ENCODE assay signal across 30 cellular contexts in genomic region chrX:16464369-16464768, GRCh38.
DNase-seq lines count a peak whose midpoint lies in the region; ATAC-seq, FAIRE-seq and TF ChIP-seq lines count a peak whose summit lies in the region.
"Had no signal": no experiment of that assay in that cellular context is flagged by ENCODE, and none has a peak within 500 bp of the region (broad histone marks: within the 10 kb centered on the region; RNA-seq: fewer than 3 reads in every experiment).

No MANE protein-coding gene starts in this region.

- H3K9me3 Mint-ChIP-seq in activated T-helper 1 cell treated with anti-CD3 and anti-CD28 coated beads, Interleukin-12 subunit alpha, Interleukin-12 subunit beta, Interleukin-2, Interleukin-4 antibody, amounts not matched to agents 30 ng/mL and 10 ng/mL and 1 ng/mL, durations not matched to agents 14 hours and 24 hours and 36 hours, result no peaks in the 10 kb centered on the region
- H3K9me3 Mint-ChIP-seq: CD8-positive, alpha-beta T cell had no signal

- H3K27ac ChIP-seq in lower lobe of right lung, result no peak overlapping the region
- H3K27ac ChIP-seq: 22Rv1, C4-2B, SJCRH30 had no signal

- H3K9me3 ChIP-seq in lower lobe of right lung, result no peaks in the 10 kb centered on the region
- H3K9me3 ChIP-seq: Caco-2, SJCRH30 had no signal

- no peak overlapping the region for H3K27ac Mint-ChIP-seq in activated T-helper 1 cell treated with anti-CD3 and anti-CD28 coated beads, Interleukin-12 subunit alpha, Interleukin-12 subunit beta, Interleukin-2, Interleukin-4 antibody, amounts not matched to agents 30 ng/mL and 10 ng/mL and 1 ng/mL, durations not matched to agents 14 hours and 24 hours and 36 hours
- H3K27ac Mint-ChIP-seq: B cell; CD8-positive, alpha-beta T cell had no signal

- intact Hi-C loops in activated T-helper 1 cell treated with anti-CD3 and anti-CD28 coated beads, Interleukin-12 subunit alpha, Interleukin-12 subunit beta, Interleukin-2, Interleukin-4 antibody, amounts not matched to agents 30 ng/mL and 10 ng/mL and 1 ng/mL, durations not matched to agents 14 hours and 24 hours and 36 hours (cut with micrococcal nuclease), result no loop called here
- intact Hi-C loops in lower lobe of right lung (cut with DNase I), result no loop called here

- TF ChIP-seq CTCF in lower lobe of right lung (IDR thresholded peaks at IDR 0.05), result no peak

- H3K27me3 Mint-ChIP-seq in activated T-helper 1 cell treated with anti-CD3 and anti-CD28 coated beads, Interleukin-12 subunit alpha, Interleukin-12 subunit beta, Interleukin-2, Interleukin-4 antibody, amounts not matched to agents 30 ng/mL and 10 ng/mL and 1 ng/mL, durations not matched to agents 14 hours and 24 hours and 36 hours (ENCODE audit: insufficient read depth), result no peaks in the 10 kb centered on the region

- H3K4me3 Mint-ChIP-seq in activated T-helper 1 cell treated with anti-CD3 and anti-CD28 coated beads, Interleukin-12 subunit alpha, Interleukin-12 subunit beta, Interleukin-2, Interleukin-4 antibody, amounts not matched to agents 30 ng/mL and 10 ng/mL and 1 ng/mL, durations not matched to agents 14 hours and 24 hours and 36 hours, result no peak overlapping the region
- H3K4me3 Mint-ChIP-seq: B cell; CD8-positive, alpha-beta T cell had no signal

- no peaks in the 10 kb centered on the region for H3K36me3 ChIP-seq in lower lobe of right lung
- H3K36me3 ChIP-seq: SJCRH30 had no signal

- H3K4me3 ChIP-seq in lower lobe of right lung, result no peak overlapping the region
- H3K4me3 ChIP-seq: K562, SJCRH30 had no signal

- no peak for ATAC-seq in HG03039 (IDR thresholded peaks at IDR 0.05; ENCODE audit: unreplicated experiment)
- ATAC-seq in lower lobe of right lung, result no peak
- ATAC-seq: CD8-positive, alpha-beta T cell; HepG2; K562; PC-3; SK-N-SH treated with all-trans-retinoic acid at 6 μM for 48 hours had no signal

- H3K4me1 Mint-ChIP-seq in activated T-helper 1 cell treated with anti-CD3 and anti-CD28 coated beads, Interleukin-12 subunit alpha, Interleukin-12 subunit beta, Interleukin-2, Interleukin-4 antibody, amounts not matched to agents 30 ng/mL and 10 ng/mL and 1 ng/mL, durations not matched to agents 14 hours and 24 hours and 36 hours (ENCODE audit: low read depth), result no peaks in the 10 kb centered on the region
- H3K4me1 Mint-ChIP-seq: B cell had no signal

- no peaks in the 10 kb centered on the region for H3K4me1 ChIP-seq in lower lobe of right lung
- H3K4me1 ChIP-seq: Caco-2, SJCRH30 had no signal

- H3K36me3 Mint-ChIP-seq in activated T-helper 1 cell treated with anti-CD3 and anti-CD28 coated beads, Interleukin-12 subunit alpha, Interleukin-12 subunit beta, Interleukin-2, Interleukin-4 antibody, amounts not matched to agents 30 ng/mL and 10 ng/mL and 1 ng/mL, durations not matched to agents 14 hours and 24 hours and 36 hours (ENCODE audit: low read depth), result no peaks in the 10 kb centered on the region
- H3K36me3 Mint-ChIP-seq: CD8-positive, alpha-beta T cell had no signal

- DNase-seq in NCI-H748 (lab: John Stamatoyannopoulos, UW; ENCODE audit: unreplicated experiment) (peak; percentile 7), NCI-H748 treated with DMSO at 0.1 percent for 48 hours (lab: John Stamatoyannopoulos, UW) (no peak), iPS-NIHi11 (ENCODE audit: low spot score) (peak; percentile 13), lower lobe of right lung (no peak)
- DNase-seq in activated T-helper 1 cell treated with anti-CD3 and anti-CD28 coated beads, Interleukin-12 subunit alpha, Interleukin-12 subunit beta, Interleukin-2, Interleukin-4 antibody, amounts not matched to agents 30 ng/mL and 10 ng/mL and 1 ng/mL, durations not matched to agents 14 hours and 24 hours and 36 hours (ENCODE audit: low spot score), result no peak
- DNase-seq: Caco-2; CD8-positive, alpha-beta T cell; DMS79; GF-D8; HCEC 1CT; Kasumi-1; NCI-H1092 treated with DMSO at 0.1 percent for 48 hours; NCI-H1436; NCI-H187; NCI-H2171 treated with DMSO at 0.1 percent for 48 hours; NCI-H345; NCI-H510A treated with DMSO at 0.1 percent for 48 hours; NCI-H774; PC-3; SJCRH30 had no signal

- H3K27me3 ChIP-seq in lower lobe of right lung (ENCODE audit: low read depth), result no peaks in the 10 kb centered on the region
- H3K27me3 ChIP-seq: SJCRH30 had no signal

- peak; percentile 5 for FAIRE-seq in colon (lab: Jason Lieb, UNC)
- FAIRE-seq: GM12891, GM19239, HepG2, K562 had no signal

Comparison
In these comparisons a context has a peak if more than half of its experiments do, and no peak if none do; other contexts are left out.
1. DNase-seq: peak in NCI-H748 (single experiment) and iPS-NIHi11 (single experiment); none in NCI-H748 treated with DMSO at 0.1 percent for 48 hours (single experiment), activated T-helper 1 cell treated with anti-CD3 and anti-CD28 coated beads, Interleukin-12 subunit alpha, Interleukin-12 subunit beta, Interleukin-2, Interleukin-4 antibody, amounts not matched to agents 30 ng/mL and 10 ng/mL and 1 ng/mL, durations not matched to agents 14 hours and 24 hours and 36 hours (single experiment) and lower lobe of right lung (single experiment).